9 cellular contexts compared by ENCODE assay signal in the genomic region with DNA sequence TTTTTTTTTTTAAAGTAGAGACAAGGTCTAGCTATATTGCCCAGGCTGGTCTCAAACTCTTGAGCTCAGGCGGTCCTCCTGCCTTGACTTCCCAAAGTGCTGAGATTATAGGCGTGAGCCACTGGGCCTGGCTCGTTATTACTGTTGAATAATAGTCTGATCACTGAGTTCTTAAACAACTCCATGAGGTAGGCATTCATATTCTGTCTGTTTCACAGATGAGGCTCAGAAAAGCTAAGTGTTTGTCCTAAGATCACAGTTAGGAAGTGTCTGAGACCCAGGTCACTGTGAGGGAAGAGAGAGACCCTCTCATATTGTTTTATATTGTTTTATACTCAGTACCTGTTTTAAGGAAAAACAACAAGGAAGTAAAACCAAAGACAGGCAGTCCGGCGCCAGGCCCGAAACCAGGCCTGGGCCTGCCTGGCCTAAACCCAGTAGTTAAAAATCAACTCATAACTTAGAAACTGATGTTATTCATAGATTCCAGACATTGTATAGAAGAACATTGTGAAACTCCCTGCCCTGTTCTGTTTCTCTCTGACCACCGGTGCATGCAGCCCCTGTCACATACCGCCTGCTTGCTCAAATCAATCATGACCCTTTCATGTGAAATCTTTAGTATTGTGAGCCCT. TPM values are rescaled to one million over a fixed set of nuclear protein-coding genes. Genes with fewer than 3 reads are reported as not detected.
"Had no signal": no experiment of that assay in that cellular context is flagged by ENCODE, and none has a peak within 500 bp of the region (broad histone marks: within the 10 kb centered on the region; RNA-seq: fewer than 3 reads in every experiment).

No MANE protein-coding gene starts in this region.

RNA-seq across cellular contexts. Expression of a gene that starts 0.6 kb away (rescaled TPM):
- total RNA-seq: activated CD4-positive, alpha-beta memory T cell treated with anti-CD3 and anti-CD28 coated beads, Interleukin-2, amount 10 ng/mL, durations not matched to agents 7 days and 5 days; activated T-helper 17 cell treated with anti-CD3 and anti-CD28 coated beads, Interleukin-2, amount 50 U/mL, for 72 hours; gastrocnemius medialis; mammary epithelial cell; mononuclear cell; osteocyte; WTC11 had no signal
- polyA plus RNA-seq: keratinocyte, mammary epithelial cell, right cardiac atrium had no signal

RNA-seq across cellular contexts. Expression of a gene that starts 28.7 kb away (rescaled TPM):
- total RNA-seq: activated CD4-positive, alpha-beta memory T cell treated with anti-CD3 and anti-CD28 coated beads, Interleukin-2, amount 10 ng/mL, durations not matched to agents 7 days and 5 days; activated T-helper 17 cell treated with anti-CD3 and anti-CD28 coated beads, Interleukin-2, amount 50 U/mL, for 72 hours; gastrocnemius medialis; mononuclear cell; osteocyte had no signal
- polyA plus RNA-seq: right cardiac atrium had no signal

RNA-seq across cellular contexts. Expression of a gene that starts 49.2 kb away (rescaled TPM):
- total RNA-seq: activated CD4-positive, alpha-beta memory T cell treated with anti-CD3 and anti-CD28 coated beads, Interleukin-2, amount 10 ng/mL, durations not matched to agents 7 days and 5 days; activated T-helper 17 cell treated with anti-CD3 and anti-CD28 coated beads, Interleukin-2, amount 50 U/mL, for 72 hours; WTC11 had no signal
